In genomic region chr2:205776139-205776538, GRCh38 we compare ENCODE assay signal across 8 cellular contexts.
DNase-seq lines count a peak whose midpoint lies in the region; ATAC-seq, FAIRE-seq and TF ChIP-seq lines count a peak whose summit lies in the region.

No MANE protein-coding gene starts in this region.

- no peaks in the 10 kb centered on the region for H3K36me3 Mint-ChIP-seq in MCF 10A (ENCODE audit: insufficient read depth, unreplicated experiment)

- POLR2A ChIA-PET in MCF 10A (lab: Yijun Ruan, JAX), result no interaction called here

- H3K27me3 ChIP-seq in liver (ENCODE audit: control insufficient read depth in 4 of 4, insufficient read depth in 4 of 4, low read length in 3 of 4) (peaks cover 0 to 2% (median 0%) of the 10 kb centered on the region in 4 donors), uterus (no peaks in the 10 kb centered on the region)
- H3K27me3 ChIP-seq in effector memory CD4-positive, alpha-beta T cell (replicated peaks; ENCODE audit: control insufficient read depth, insufficient read depth, low read length, poor library complexity, severe bottlenecking), result no peaks in the 10 kb centered on the region

- FAIRE-seq in D721Med (lab: Jason Lieb, UNC), result no peak

- CTCF ChIA-PET in MCF 10A (lab: Yijun Ruan, JAX), result interaction anchor here (0.6 to 1.9 kb wide), 8 partner anchors 13 to 1382 kb away, joined by 3 to 9 read pairs (median 4); no protein-coding TSS in a partner anchor

- H3K4me1 ChIP-seq in liver (ENCODE audit: control insufficient read depth in 4 of 4, insufficient read depth in 4 of 4, low read length in 3 of 4) (peaks cover 0 to 13% (median under 1%) of the 10 kb centered on the region in 4 donors), uterus (no peaks in the 10 kb centered on the region)
- no peaks in the 10 kb centered on the region for H3K4me1 ChIP-seq in effector memory CD4-positive, alpha-beta T cell (ENCODE audit: control insufficient read depth, insufficient read depth, low read length, poor library complexity, severe bottlenecking)

- H3K27ac Mint-ChIP-seq in MCF 10A (ENCODE audit: low read depth, unreplicated experiment), result no peak overlapping the region

- no peak for TF ChIP-seq POLR2A in uterus (IDR thresholded peaks at IDR 0.05)

- peaks cover 6% of the 10 kb centered on the region for H3K4me1 Mint-ChIP-seq in MCF 10A (ENCODE audit: insufficient read depth, unreplicated experiment)

- intact Hi-C loops in MCF 10A (cut with micrococcal nuclease), result no loop called here
- intact Hi-C loops in uterus (cut with DNase I; ENCODE audit: low total_unique reads), result no loop called here

- no peak overlapping the region for H3K4me3 Mint-ChIP-seq in MCF 10A (ENCODE audit: unreplicated experiment)

- H3K9me3 ChIP-seq in liver (ENCODE audit: control insufficient read depth in 4 of 4, low read length in 3 of 4), result no peaks in the 10 kb centered on the region
- no peaks in the 10 kb centered on the region for H3K9me3 ChIP-seq in uterus
- no peaks in the 10 kb centered on the region for H3K9me3 ChIP-seq in effector memory CD4-positive, alpha-beta T cell (ENCODE audit: control insufficient read depth, low read length)

- WGBS in liver, result 50% methylated on average over 19 of the region's 19 CpGs

- no peak overlapping the region for H3K9ac ChIP-seq in liver (ENCODE audit: low read depth in 1 of 2, low read length in 2 of 2)

- TF ChIP-seq CTCF in D721Med (IDR thresholded peaks at IDR 0.05; ENCODE audit: insufficient read depth, missing control alignments), result peak; percentile 57
- TF ChIP-seq CTCF in MCF 10A (IDR thresholded peaks at IDR 0.05; ENCODE audit: unreplicated experiment), result no peak
- peak; percentile 82 for TF ChIP-seq CTCF in liver (IDR thresholded peaks at IDR 0.05; ENCODE audit: low read depth, low read length, missing input control)
- TF ChIP-seq CTCF in uterus (IDR thresholded peaks at IDR 0.05), result peak; percentile 15 to 37 (median 24)

- H3K36me3 ChIP-seq in liver (ENCODE audit: control insufficient read depth in 4 of 4, insufficient read depth in 3 of 4, low read depth in 1 of 4, low read length in 3 of 4) (peaks cover 0 to 2% (median 0%) of the 10 kb centered on the region in 4 donors), uterus (no peaks in the 10 kb centered on the region)
- no peaks in the 10 kb centered on the region for H3K36me3 ChIP-seq in effector memory CD4-positive, alpha-beta T cell (ENCODE audit: control insufficient read depth, insufficient read depth, low read length)

- H3K4me3 ChIP-seq in liver (ENCODE audit: low read depth in 1 of 3, low read length in 3 of 3) (no peak overlapping the region), uterus (no peak overlapping the region)
- H3K4me3 ChIP-seq in effector memory CD4-positive, alpha-beta T cell (ENCODE audit: insufficient read depth, low read depth, low read length, poor library complexity, severe bottlenecking), result no peak overlapping the region

- no peaks in the 10 kb centered on the region for H3K27me3 Mint-ChIP-seq in MCF 10A (ENCODE audit: insufficient read depth, unreplicated experiment)

- ATAC-seq in GM19463 (IDR thresholded peaks at IDR 0.05; ENCODE audit: unreplicated experiment), result peak; percentile 64

- BruUV-seq in MCF 10A (replicated peaks; lab: Mats Ljungman, UMichigan), result no TSS peak

- H3K9me3 Mint-ChIP-seq in MCF 10A (ENCODE audit: unreplicated experiment), result no peaks in the 10 kb centered on the region

- H3K27ac ChIP-seq in liver (ENCODE audit: low read depth in 1 of 2, low read length in 2 of 2) (no peak overlapping the region), uterus (peak overlapping the region in 1 of 2 donors; percentile 38)
- H3K27ac ChIP-seq in effector memory CD4-positive, alpha-beta T cell (ENCODE audit: insufficient read depth, low read length, poor library complexity, severe bottlenecking), result no peak overlapping the region

- DNase-seq in D721Med (ENCODE audit: insufficient read length, low spot score), result no peak
- DNase-seq in NCI-H526 (lab: John Stamatoyannopoulos, UW), result peak; percentile 18 to 81
- peak; percentile 35 for DNase-seq in MCF 10A (ENCODE audit: unreplicated experiment)
- peak in 1 of 2 donors; percentile 46 for DNase-seq in uterus
- DNase-seq in SIG-M5 (lab: John Stamatoyannopoulos, UW), result no peak
- DNase-seq in effector memory CD4-positive, alpha-beta T cell, result no peak

- TF ChIP-seq RAD21 in liver (IDR thresholded peaks at IDR 0.05), result peak; percentile 97 to 99

TF ChIP-seq in liver, 16 proteins besides CTCF, POLR2A, EP300 and RAD21:
- TF ChIP-seq HNF4G (IDR thresholded peaks at IDR 0.05) (no peak), ZBTB33 (IDR thresholded peaks at IDR 0.05) (no peak), YY1 (IDR thresholded peaks at IDR 0.05) (no peak), REST (IDR thresholded peaks at IDR 0.05) (no peak), MAX (IDR thresholded peaks at IDR 0.05) (no peak), FOXA2 (IDR thresholded peaks at IDR 0.05) (no peak), NR2F2 (IDR thresholded peaks at IDR 0.05) (no peak), FOXA1 (IDR thresholded peaks at IDR 0.05) (no peak), ATF3 (IDR thresholded peaks at IDR 0.05) (no peak), EGR1 (IDR thresholded peaks at IDR 0.05; ENCODE audit: low read depth in 2 of 2) (no peak), SP1 (IDR thresholded peaks at IDR 0.05) (no peak), HNF4A (conservative IDR thresholded peaks at IDR 0.05) (no peak)

Comparison
In these comparisons a context has a peak if more than half of its experiments do, and no peak if none do; other contexts are left out.
1. DNase-seq: peak in NCI-H526 (2 of 2) and MCF 10A (single experiment); none in D721Med (single experiment), SIG-M5 (single experiment) and effector memory CD4-positive, alpha-beta T cell (0 of 3).